Comparison of ENCODE assay signal across 1 cellular context in the genomic region with DNA sequence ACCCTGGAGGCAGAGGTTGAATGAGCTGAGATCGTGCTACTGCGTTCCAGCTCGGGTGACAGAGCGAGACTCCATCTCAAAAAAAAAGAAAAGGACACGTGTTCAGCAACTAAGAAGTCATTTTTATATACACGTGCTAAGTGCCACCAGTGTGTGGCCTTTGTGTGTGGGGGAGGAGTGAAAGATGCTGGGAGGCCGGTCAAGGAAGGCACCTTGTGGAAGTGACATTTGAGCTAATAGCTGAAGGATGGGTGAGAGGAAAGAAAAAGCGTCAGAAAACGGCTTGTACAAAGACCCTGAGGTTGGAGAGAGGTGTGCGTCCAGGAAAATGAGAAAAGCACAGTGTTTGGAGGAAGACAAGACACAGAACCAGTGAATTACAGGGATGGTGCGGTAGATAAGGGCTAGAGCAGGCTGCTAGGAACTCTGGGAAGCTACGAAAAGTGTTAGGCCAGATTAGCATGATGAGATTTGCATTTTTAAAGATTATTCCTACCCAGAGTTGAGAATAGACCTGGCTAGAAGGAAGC.
TF ChIP-seq lines count a peak whose summit lies in the region.

No MANE protein-coding gene starts in this region.

TF ChIP-seq in HepG2, 621 proteins besides CTCF, POLR2A, EP300 and RAD21:
- TF ChIP-seq MED8 (CRISPR knock-in tag; IDR thresholded peaks at IDR 0.05; ENCODE audit: insufficient replicate concordance) (no peak), RBM22 (optimal IDR thresholded peaks at IDR 0.05; ENCODE audit: low read length) (peak; percentile 13), SP5 (CRISPR knock-in tag; IDR thresholded peaks at IDR 0.05; ENCODE audit: borderline replicate concordance, low read depth) (no peak), ZNF24 (IDR thresholded peaks at IDR 0.05) (no peak), ERF (CRISPR knock-in tag; IDR thresholded peaks at IDR 0.05) (no peak), RFXAP (CRISPR knock-in tag; IDR thresholded peaks at IDR 0.05; ENCODE audit: borderline replicate concordance) (0 out of 2 replicates have a peak, but pooled peaks have one; percentile 21)
- TF ChIP-seq, protein P1, sequence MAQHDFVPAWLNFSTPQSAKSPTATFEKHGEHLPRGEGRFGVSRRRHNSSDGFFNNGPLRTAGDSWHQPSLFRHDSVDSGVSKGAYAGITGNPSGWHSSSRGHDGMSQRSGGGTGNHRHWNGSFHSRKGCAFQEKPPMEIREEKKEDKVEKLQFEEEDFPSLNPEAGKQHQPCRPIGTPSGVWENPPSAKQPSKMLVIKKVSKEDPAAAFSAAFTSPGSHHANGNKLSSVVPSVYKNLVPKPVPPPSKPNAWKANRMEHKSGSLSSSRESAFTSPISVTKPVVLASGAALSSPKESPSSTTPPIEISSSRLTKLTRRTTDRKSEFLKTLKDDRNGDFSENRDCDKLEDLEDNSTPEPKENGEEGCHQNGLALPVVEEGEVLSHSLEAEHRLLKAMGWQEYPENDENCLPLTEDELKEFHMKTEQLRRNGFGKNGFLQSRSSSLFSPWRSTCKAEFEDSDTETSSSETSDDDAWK (CRISPR knock-in tag; IDR thresholded peaks at IDR 0.05) = no peak
- TF ChIP-seq, protein P2, sequence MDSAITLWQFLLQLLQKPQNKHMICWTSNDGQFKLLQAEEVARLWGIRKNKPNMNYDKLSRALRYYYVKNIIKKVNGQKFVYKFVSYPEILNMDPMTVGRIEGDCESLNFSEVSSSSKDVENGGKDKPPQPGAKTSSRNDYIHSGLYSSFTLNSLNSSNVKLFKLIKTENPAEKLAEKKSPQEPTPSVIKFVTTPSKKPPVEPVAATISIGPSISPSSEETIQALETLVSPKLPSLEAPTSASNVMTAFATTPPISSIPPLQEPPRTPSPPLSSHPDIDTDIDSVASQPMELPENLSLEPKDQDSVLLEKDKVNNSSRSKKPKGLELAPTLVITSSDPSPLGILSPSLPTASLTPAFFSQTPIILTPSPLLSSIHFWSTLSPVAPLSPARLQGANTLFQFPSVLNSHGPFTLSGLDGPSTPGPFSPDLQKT (CRISPR knock-in tag; IDR thresholded peaks at IDR 0.05; ENCODE audit: borderline replicate concordance) = peak; percentile 26; the same call in 1 of the 2 replicates
